In the genomic region with DNA sequence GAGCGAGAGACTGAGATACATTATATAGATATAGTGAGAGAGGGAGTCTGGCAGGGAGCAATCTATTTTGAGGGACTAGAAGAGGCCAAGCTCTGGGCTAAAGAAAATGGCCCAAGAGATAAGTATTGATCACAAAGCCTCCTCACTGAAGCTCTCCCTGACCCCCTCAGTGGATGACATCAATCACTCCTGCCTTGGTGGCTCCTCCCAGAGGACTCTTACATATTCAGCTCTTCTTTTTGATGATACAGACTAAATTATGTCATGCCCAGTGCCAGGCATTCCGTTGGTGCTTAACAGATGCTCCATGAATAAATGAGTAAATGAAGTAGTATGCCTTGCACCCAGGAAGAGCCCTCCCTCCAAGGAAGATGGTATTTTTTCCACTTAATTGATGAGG, we compare ENCODE assay signal across 26 cellular contexts.
"Had no signal": no experiment of that assay in that cellular context is flagged by ENCODE, and none has a peak within 500 bp of the region (broad histone marks: within the 10 kb centered on the region; RNA-seq: fewer than 3 reads in every experiment).

No MANE protein-coding gene starts in this region.

- H3K36me3 ChIP-seq: esophagus squamous epithelium, heart right ventricle, lower lobe of right lung, neural progenitor cell, right lobe of liver, thoracic aorta, tibial nerve, upper lobe of right lung, uterus had no signal

- H3K79me2 ChIP-seq: parathyroid adenoma had no signal

- H3K9me3 Mint-ChIP-seq: neural progenitor cell; stimulated activated naive CD8-positive, alpha-beta T cell treated with anti-CD3 and anti-CD28 coated beads, Interleukin-15, Interleukin-2, amounts not matched to agents 100 ng/mL and 50 ng/mL, for 24 hours had no signal

- H3K4me3 Mint-ChIP-seq: neural progenitor cell; stimulated activated naive B cell treated with anti-CD40 and anti-IgM and Interleukin-4, amounts not matched to agents 10 μg/mL and 1 μg/mL and 100 μg/mL, for 72 hours; stimulated activated naive CD8-positive, alpha-beta T cell treated with anti-CD3 and anti-CD28 coated beads, Interleukin-15, Interleukin-2, amounts not matched to agents 100 ng/mL and 50 ng/mL, for 24 hours had no signal

- H3K27ac Mint-ChIP-seq: naive thymus-derived CD4-positive, alpha-beta T cell; neural progenitor cell; stimulated activated naive B cell treated with anti-CD40 and anti-IgM and Interleukin-4, amounts not matched to agents 10 μg/mL and 1 μg/mL and 100 μg/mL, for 72 hours; stimulated activated naive CD8-positive, alpha-beta T cell treated with anti-CD3 and anti-CD28 coated beads, Interleukin-15, Interleukin-2, amounts not matched to agents 100 ng/mL and 50 ng/mL, for 24 hours had no signal

- H3K9ac ChIP-seq: neural progenitor cell, parathyroid adenoma had no signal

- H3K4me1 ChIP-seq: parathyroid adenoma, uterus had no signal

- H3K4me3 ChIP-seq: coronary artery, esophagus squamous epithelium, heart right ventricle, lower lobe of right lung, neural progenitor cell, right lobe of liver, thoracic aorta, tibial nerve, upper lobe of right lung, uterus had no signal

- ATAC-seq: heart right ventricle; left ventricle myocardium superior; lower lobe of right lung; naive thymus-derived CD4-positive, alpha-beta T cell; right lobe of liver; stimulated activated naive B cell treated with anti-CD40 and anti-IgM and Interleukin-4, amounts not matched to agents 10 μg/mL and 1 μg/mL and 100 μg/mL, for 72 hours; upper lobe of right lung had no signal

- H3K36me3 Mint-ChIP-seq: neural progenitor cell had no signal

- H2AFZ ChIP-seq: parathyroid adenoma had no signal

- H3K27ac ChIP-seq: coronary artery, esophagus squamous epithelium, heart right ventricle, lower lobe of right lung, neural progenitor cell, parathyroid adenoma, right lobe of liver, thoracic aorta, tibial nerve, upper lobe of right lung, uterus had no signal

- H3K27me3 ChIP-seq: right lobe of liver, uterus had no signal

- DNase-seq: dermis blood vessel endothelial cell; effector memory CD4-positive, alpha-beta T cell; erythroblast; esophagus squamous epithelium; foreskin melanocyte; glutamatergic neuron; heart right ventricle; hippocampal formation; kidney glomerular epithelial cell; left ventricle myocardium superior; lower lobe of right lung; midbrain; naive thymus-derived CD4-positive, alpha-beta T cell; right lobe of liver; small intestine; stimulated activated CD4-positive, alpha-beta T cell treated with anti-CD3 and anti-CD28 coated beads, Interleukin-15, amount 100 ng/mL, for 24 hours; stimulated activated CD4-positive, alpha-beta T cell treated with anti-CD3 and anti-CD28 coated beads, Interleukin-2, amount 100 ng/mL, for 48 hours; stimulated activated naive B cell treated with anti-CD40 and anti-IgM and Interleukin-4, amounts not matched to agents 10 μg/mL and 1 μg/mL and 100 μg/mL, for 72 hours; upper lobe of right lung; uterus had no signal

- H3K9me3 ChIP-seq: esophagus squamous epithelium, heart right ventricle, lower lobe of right lung, right lobe of liver, thoracic aorta, tibial nerve, upper lobe of right lung, uterus had no signal
